In genomic region chr5:113487411-113487778, GRCh38 we compare ENCODE assay signal across 9 cellular contexts. TPM values are rescaled to one million over a fixed set of nuclear protein-coding genes. Genes with fewer than 3 reads are reported as not detected.
DNase-seq lines count a peak whose midpoint lies in the region; ATAC-seq and TF ChIP-seq lines count a peak whose summit lies in the region.
"Had no signal": no experiment of that assay in that cellular context is flagged by ENCODE, and none has a peak within 500 bp of the region (broad histone marks: within the 10 kb centered on the region; RNA-seq: fewer than 3 reads in every experiment).

No MANE protein-coding gene starts in this region.

- peaks cover 15 to 26% (median 22%) of the 10 kb centered on the region in 5 donors for H3K9me3 Mint-ChIP-seq in CD8-positive, alpha-beta memory T cell
- peaks cover 14% of the 10 kb centered on the region for H3K9me3 Mint-ChIP-seq in memory B cell

- TF ChIP-seq CTCF in dorsolateral prefrontal cortex (IDR thresholded peaks at IDR 0.05 in 54 of 56, conservative IDR thresholded peaks at IDR 0.05 in 2 of 56; ENCODE audit: low read depth in 1 of 56, partially characterized antibody in 56 of 56): peak in 1 of 56 donors; percentile 0
- no peak for TF ChIP-seq CTCF in vagina (IDR thresholded peaks at IDR 0.05)

- H3K27ac Mint-ChIP-seq in CD8-positive, alpha-beta memory T cell: peak overlapping the region in 1 of 8 donors; percentile 29
- no peak overlapping the region for H3K27ac Mint-ChIP-seq in memory B cell

- H3K36me3 ChIP-seq in CD8-positive, alpha-beta memory T cell (ENCODE audit: insufficient read depth, low read length): no peaks in the 10 kb centered on the region
- no peaks in the 10 kb centered on the region for H3K36me3 ChIP-seq in vagina

- no peak overlapping the region for H3K27ac ChIP-seq in CD8-positive, alpha-beta memory T cell (ENCODE audit: low read depth, low read length)
- no peak overlapping the region for H3K27ac ChIP-seq in dorsolateral prefrontal cortex
- H3K27ac ChIP-seq in vagina: peak overlapping the region; percentile 69
- H3K27ac ChIP-seq: HL-60 had no signal

- TF ChIP-seq POLR2A in vagina (IDR thresholded peaks at IDR 0.05): no peak

- peaks cover 10% of the 10 kb centered on the region for H3K9me3 ChIP-seq in CD8-positive, alpha-beta memory T cell (ENCODE audit: low read length)
- H3K9me3 ChIP-seq in vagina: no peaks in the 10 kb centered on the region

- peak overlapping the region; percentile 68 to 85 (median 77) for H3K4me3 Mint-ChIP-seq in CD8-positive, alpha-beta memory T cell
- H3K4me3 Mint-ChIP-seq in memory B cell: peak overlapping the region; percentile 76

- peaks cover 19 to 25% (median 24%) of the 10 kb centered on the region in 3 donors for H3K4me1 Mint-ChIP-seq in CD8-positive, alpha-beta memory T cell
- H3K4me1 Mint-ChIP-seq in memory B cell: peaks cover 4% of the 10 kb centered on the region

- no peak for DNase-seq in CD8-positive, alpha-beta memory T cell
- DNase-seq in LoVo (ENCODE audit: low spot score) (peak; percentile 27), dorsolateral prefrontal cortex (no peak), memory B cell (ENCODE audit: low spot score in 2 of 2) (no peak), vagina (ENCODE audit: extremely low spot score in 2 of 2) (no peak), NCI-H2227 treated with DMSO at 0.1 percent for 48 hours (lab: John Stamatoyannopoulos, UW) (no peak)

- POLR2A ChIA-PET in CD8-positive, alpha-beta memory T cell (lab: Charles Lee): interaction anchor here (1.5 kb wide), 1 partner anchor 27 kb away, joined by 3 read pairs; no protein-coding TSS in a partner anchor

- H3K27me3 Mint-ChIP-seq in CD8-positive, alpha-beta memory T cell: peaks cover 70 to 89% of the 10 kb centered on the region in 2 donors
- H3K27me3 Mint-ChIP-seq in memory B cell: peaks cover 33% of the 10 kb centered on the region

- peak; percentile 17 for ATAC-seq in memory B cell (ENCODE audit: low read depth)
- no peak for ATAC-seq in HG02571 (IDR thresholded peaks at IDR 0.05; ENCODE audit: unreplicated experiment)
- no peak for ATAC-seq in HG02885 (IDR thresholded peaks at IDR 0.05; ENCODE audit: poor library complexity, unreplicated experiment)

- H3K4me1 ChIP-seq in CD8-positive, alpha-beta memory T cell (ENCODE audit: insufficient read depth, low read length): peaks cover 17% of the 10 kb centered on the region
- H3K4me1 ChIP-seq in vagina: peaks cover 15% of the 10 kb centered on the region

- peaks cover 0 to 23% (median 8%) of the 10 kb centered on the region in 3 donors for H3K36me3 Mint-ChIP-seq in CD8-positive, alpha-beta memory T cell
- H3K36me3 Mint-ChIP-seq in memory B cell: peaks cover 10% of the 10 kb centered on the region

- peak overlapping the region; percentile 62 for H3K4me3 ChIP-seq in CD8-positive, alpha-beta memory T cell (ENCODE audit: low read length)
- H3K4me3 ChIP-seq in dorsolateral prefrontal cortex: peak overlapping the region; percentile 35 to 79 (median 64)
- peak overlapping the region; percentile 76 to 87 for H3K4me3 ChIP-seq in vagina

- peaks cover 36% of the 10 kb centered on the region for H3K27me3 ChIP-seq in CD8-positive, alpha-beta memory T cell (ENCODE audit: insufficient read depth, low read length, poor library complexity, severe bottlenecking)
- H3K27me3 ChIP-seq in dorsolateral prefrontal cortex: peaks cover 0 to 17% (median 0%) of the 10 kb centered on the region in 45 donors
- H3K27me3 ChIP-seq in vagina: no peaks in the 10 kb centered on the region

- intact Hi-C loops in dorsolateral prefrontal cortex (cut with DNase I) (no loop called here), vagina (cut with DNase I) (no loop called here)

- CTCF ChIA-PET in CD8-positive, alpha-beta memory T cell (lab: Charles Lee): interaction anchor here (0.9 kb wide), 1 partner anchor 109 kb away, joined by 3 read pairs; no protein-coding TSS in a partner anchor

RNA-seq across cellular contexts. Expression of gene MCC, which starts 0.9 kb away (rescaled TPM):
- 1 to 10 TPM; 4.2 to 5.4 TPM for total RNA-seq in CD8-positive, alpha-beta memory T cell
- polyA plus RNA-seq in CD8-positive, alpha-beta memory T cell: 4.9 TPM
- total RNA-seq in dorsolateral prefrontal cortex: 10 to 100 TPM; 12.6 to 71.6 (median 21.7) TPM
- 47.9 TPM for total RNA-seq in vagina

RNA-seq across cellular contexts. Expression of gene YTHDC2, which starts 26.1 kb away (rescaled TPM):
- total RNA-seq in CD8-positive, alpha-beta memory T cell: 10 to 100 TPM; 24.4 to 28.3 TPM
- polyA plus RNA-seq in CD8-positive, alpha-beta memory T cell: 12.6 TPM
- total RNA-seq in dorsolateral prefrontal cortex (10 to 100 TPM; 26.6 to 63.8 (median 40.6) TPM), vagina (31.4 TPM)

RNA-seq across cellular contexts. Expression of gene TSSK1B, which starts 52.6 kb away (rescaled TPM):
- total RNA-seq in CD8-positive, alpha-beta memory T cell: not detected
- polyA plus RNA-seq in CD8-positive, alpha-beta memory T cell: not detected
- total RNA-seq in dorsolateral prefrontal cortex (under 1 TPM in 20 of 120 experiments, not detected in 100; 0.16 to 0.37 (median 0.24) TPM), vagina (1.2 TPM)
